ENCODE assay signal across 8 cellular contexts in the genomic region with DNA sequence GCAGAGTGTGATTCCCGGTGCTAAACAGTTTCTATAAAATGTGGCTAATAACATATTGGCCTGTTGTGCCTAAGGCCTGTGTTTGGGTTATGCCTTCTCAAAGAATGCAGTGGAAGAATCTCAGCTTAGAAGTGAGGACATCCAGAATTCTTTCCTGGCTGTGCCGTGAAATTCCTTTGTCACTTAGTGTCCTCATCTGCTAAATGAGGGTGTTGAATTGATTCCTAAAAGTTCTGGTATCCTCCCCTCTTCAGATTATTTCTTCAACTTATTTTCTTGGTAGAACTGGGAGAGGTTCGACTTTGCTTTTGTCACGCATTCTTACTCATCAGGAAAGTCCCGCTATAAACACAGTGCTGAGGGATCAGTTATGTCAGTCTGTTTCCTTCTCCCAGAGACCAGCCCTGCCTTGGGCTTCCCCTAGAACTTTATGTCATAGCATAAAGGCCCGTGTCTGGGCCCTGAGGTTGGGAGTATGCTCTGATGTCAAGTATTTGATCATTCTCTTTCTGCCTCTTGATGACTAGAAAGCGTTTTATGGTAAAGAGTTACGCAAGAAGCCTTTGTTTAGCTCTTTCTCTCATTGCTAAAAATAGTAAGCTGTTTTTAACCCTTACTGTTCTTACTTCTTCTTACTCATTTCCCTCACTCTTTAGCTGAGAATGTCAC. TPM values are rescaled to one million over a fixed set of nuclear protein-coding genes. Genes with fewer than 3 reads are reported as not detected.
A peak's percentile ranks its signal among the peaks of the same experiment; 100 is the strongest.
DNase-seq lines count a peak whose midpoint lies in the region; ATAC-seq, FAIRE-seq and TF ChIP-seq lines count a peak whose summit lies in the region.

No MANE protein-coding gene starts in this region.

- peaks cover 57% of the 10 kb centered on the region for H3K4me1 Mint-ChIP-seq in activated CD4-positive, alpha-beta T cell treated with anti-CD3 and anti-CD28 coated beads, Interleukin-2, amount 10 ng/mL, durations not matched to agents 24 days and 14 days

- peaks cover 2% of the 10 kb centered on the region for H3K9me3 Mint-ChIP-seq in activated CD4-positive, alpha-beta T cell treated with anti-CD3 and anti-CD28 coated beads, Interleukin-2, amount 10 ng/mL, durations not matched to agents 24 days and 14 days

- peak overlapping the region; percentile 29 for H3K27ac Mint-ChIP-seq in activated CD4-positive, alpha-beta T cell treated with anti-CD3 and anti-CD28 coated beads, Interleukin-2, amount 10 ng/mL, durations not matched to agents 24 days and 14 days

- CTCF ChIA-PET in AG04450 (lab: Charles Lee): interaction anchor here (0.9 to 2.5 kb wide), 5 partner anchors 18 to 412 kb away, joined by 3 to 11 read pairs (median 7); a partner anchor contains a TSS

- H3K27me3 ChIP-seq in AG04450 (ENCODE audit: control insufficient read depth, insufficient read depth, low read length): no peaks in the 10 kb centered on the region

- DNase-seq in AG04450 (ENCODE audit: low read depth, low spot score) (peak; percentile 81), iris pigment epithelial cell (ENCODE audit: low read depth) (peak; percentile 98), ureter (ENCODE audit: low spot score) (no peak), globus pallidus (ENCODE audit: low spot score) (no peak), H54 (ENCODE audit: insufficient read length, low spot score) (no peak)
- DNase-seq in activated CD4-positive, alpha-beta T cell treated with anti-CD3 and anti-CD28 coated beads, Interleukin-2, amount 10 ng/mL, durations not matched to agents 24 days and 14 days: peak; percentile 84

- POLR2A ChIA-PET in AG04450 (lab: Yijun Ruan, JAX): interaction anchor here (0.7 kb wide), 1 partner anchor 110 kb away, joined by 4 read pairs; no protein-coding TSS in a partner anchor

- peak overlapping the region; percentile 86 for H3K27ac ChIP-seq in AG04450 (ENCODE audit: low read depth, low read length)

- peak overlapping the region; percentile 15 for H3K4me3 Mint-ChIP-seq in activated CD4-positive, alpha-beta T cell treated with anti-CD3 and anti-CD28 coated beads, Interleukin-2, amount 10 ng/mL, durations not matched to agents 24 days and 14 days

- TF ChIP-seq CTCF in AG04450 (IDR thresholded peaks at IDR 0.05; ENCODE audit: low read depth, low read length): no peak

- ATAC-seq in GM19023 (IDR thresholded peaks at IDR 0.05; ENCODE audit: unreplicated experiment) (peak; percentile 60), HG03135 (IDR thresholded peaks at IDR 0.05; ENCODE audit: unreplicated experiment) (peak; percentile 48)

- no peak for FAIRE-seq in H54 (lab: Jason Lieb, UNC)

- no peaks in the 10 kb centered on the region for H3K9me3 ChIP-seq in AG04450 (ENCODE audit: control insufficient read depth, insufficient read depth, low read length)

- H3K4me3 ChIP-seq in AG04450 (ENCODE audit: low read depth, low read length): no peak overlapping the region

- intact Hi-C loops in activated CD4-positive, alpha-beta T cell treated with anti-CD3 and anti-CD28 coated beads, Interleukin-2, amount 10 ng/mL, durations not matched to agents 24 days and 14 days (cut with micrococcal nuclease): loop anchor here (1.0 to 5.0 kb wide), 4 partner anchors 19 to 410 kb away; no protein-coding TSS in a partner anchor

- TF ChIP-seq POLR2A in H54 (IDR thresholded peaks at IDR 0.05; ENCODE audit: low read depth, low read length): no peak

- no peaks in the 10 kb centered on the region for H3K27me3 Mint-ChIP-seq in activated CD4-positive, alpha-beta T cell treated with anti-CD3 and anti-CD28 coated beads, Interleukin-2, amount 10 ng/mL, durations not matched to agents 24 days and 14 days

- H3K36me3 Mint-ChIP-seq in activated CD4-positive, alpha-beta T cell treated with anti-CD3 and anti-CD28 coated beads, Interleukin-2, amount 10 ng/mL, durations not matched to agents 24 days and 14 days (ENCODE audit: low read depth): peaks cover 72% of the 10 kb centered on the region

RNA-seq across cellular contexts. Expression of a gene that starts 29.5 kb away (rescaled TPM):
- polyA plus RNA-seq in AG04450 (2011; rRNA removed): 21.7 and 26.1 TPM in 2 replicates
- 25.3 and 28.9 TPM in 2 replicates for polyA minus RNA-seq in AG04450 (2011; rRNA and poly(A)+ RNA removed)
- total RNA-seq in activated CD4-positive, alpha-beta T cell treated with anti-CD3 and anti-CD28 coated beads, Interleukin-2, amount 10 ng/mL, durations not matched to agents 24 days and 14 days: 55.9 and 58.1 TPM in 2 replicates
- total RNA-seq in ureter: 75.5 TPM

Comparison
In these comparisons a context has a peak if more than half of its experiments do, and no peak if none do; other contexts are left out.
1. DNase-seq: peak in AG04450 (single experiment), activated CD4-positive, alpha-beta T cell treated with anti-CD3 and anti-CD28 coated beads, Interleukin-2, amount 10 ng/mL, durations not matched to agents 24 days and 14 days (single experiment) and iris pigment epithelial cell (single experiment); none in ureter (single experiment), globus pallidus (single experiment) and H54 (single experiment).